Comparison of ENCODE assay signal across 7 cellular contexts in the genomic region with DNA sequence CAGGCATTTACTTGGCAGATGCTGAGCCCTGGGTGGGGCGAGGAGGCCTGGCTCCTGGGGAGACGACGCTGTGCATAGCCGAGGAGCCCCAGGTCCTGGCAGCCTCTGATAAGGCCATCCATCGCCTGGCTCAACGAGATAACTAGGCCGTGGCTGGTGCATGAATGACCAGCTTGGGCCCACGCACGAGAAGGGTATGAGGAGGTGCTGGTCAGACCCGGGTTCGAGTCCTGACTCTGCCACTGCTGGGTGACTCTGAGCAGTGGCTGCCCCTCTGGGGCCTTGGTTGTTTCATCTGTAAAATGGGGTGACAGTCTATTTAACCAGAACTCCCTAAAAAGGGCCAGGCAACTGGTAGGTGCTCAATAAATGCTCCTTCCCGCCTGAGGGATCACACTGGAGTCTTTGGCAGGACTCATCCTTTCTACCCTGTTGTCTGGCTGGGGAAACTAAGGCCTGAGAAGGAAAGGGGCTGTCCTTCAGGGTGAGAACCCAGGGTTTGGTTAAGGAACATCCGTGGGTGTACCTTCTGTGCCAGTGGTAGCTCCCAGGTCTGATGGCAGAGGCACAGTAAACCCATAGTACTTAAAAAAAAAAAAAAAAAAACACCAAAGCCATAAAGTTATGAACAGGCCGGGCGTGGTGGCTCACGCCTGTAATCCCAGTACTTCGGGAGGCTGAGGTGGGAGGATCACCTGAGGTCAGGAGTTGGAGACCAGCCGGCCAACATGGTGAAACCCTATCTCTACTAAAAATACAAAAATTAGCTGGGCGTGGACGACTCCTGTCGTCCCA. TPM values are rescaled to one million over a fixed set of nuclear protein-coding genes. Genes with fewer than 3 reads are reported as not detected.
DNase-seq lines count a peak whose midpoint lies in the region; ATAC-seq and TF ChIP-seq lines count a peak whose summit lies in the region.

No MANE protein-coding gene starts in this region.

- DNase-seq in HUDEP-2 (lab: John Stamatoyannopoulos, UW; ENCODE audit: unreplicated experiment in 76 of 76) = peak in 75 of 76 experiments; percentile 86 to 99 (median 98)
- DNase-seq in right atrium auricular region (ENCODE audit: low spot score) = no peak
- no peak for DNase-seq in NCI-H187 (lab: John Stamatoyannopoulos, UW)

- peak overlapping the region in 1 of 2 donors; percentile 33 for H3K9ac ChIP-seq in stomach smooth muscle (ENCODE audit: low read length in 2 of 2)

- no peak for TF ChIP-seq CTCF in VCaP (conservative IDR thresholded peaks at IDR 0.05)
- no peak for TF ChIP-seq CTCF in right atrium auricular region (IDR thresholded peaks at IDR 0.05)

- H3K4me1 ChIP-seq in right atrium auricular region = peaks cover 0 to 16% of the 10 kb centered on the region in 2 donors
- H3K4me1 ChIP-seq in stomach smooth muscle (ENCODE audit: control insufficient read depth, insufficient read depth, low read length) = peaks cover 16% of the 10 kb centered on the region

- no peak overlapping the region for H3K4me3 ChIP-seq in right atrium auricular region
- no peak overlapping the region for H3K4me3 ChIP-seq in stomach smooth muscle (ENCODE audit: low read length in 2 of 2)

- no peaks in the 10 kb centered on the region for H3K36me3 ChIP-seq in right atrium auricular region
- no peaks in the 10 kb centered on the region for H3K36me3 ChIP-seq in stomach smooth muscle (ENCODE audit: control insufficient read depth in 2 of 2, insufficient read depth in 2 of 2, low read length in 2 of 2)

- H3K9me3 ChIP-seq in right atrium auricular region (no peaks in the 10 kb centered on the region), stomach smooth muscle (ENCODE audit: control insufficient read depth in 2 of 2, low read length in 2 of 2) (no peaks in the 10 kb centered on the region)

- H3K27me3 ChIP-seq in right atrium auricular region = no peaks in the 10 kb centered on the region
- H3K27me3 ChIP-seq in stomach smooth muscle (ENCODE audit: control insufficient read depth in 1 of 2, insufficient read depth in 2 of 2, low read length in 2 of 2) = no peaks in the 10 kb centered on the region

- peak overlapping the region; percentile 75 for H3K27ac ChIP-seq in VCaP
- H3K27ac ChIP-seq in right atrium auricular region = peak overlapping the region; percentile 84 to 89
- H3K27ac ChIP-seq in stomach smooth muscle (ENCODE audit: low read length) = peak overlapping the region; percentile 67

- no peak for ATAC-seq in HG03521 (IDR thresholded peaks at IDR 0.05; ENCODE audit: unreplicated experiment)
- no peak for ATAC-seq in HG02798 (IDR thresholded peaks at IDR 0.05; ENCODE audit: poor library complexity, unreplicated experiment)

RNA-seq across cellular contexts. Expression of a gene that starts 8.1 kb away (rescaled TPM):
- total RNA-seq in right atrium auricular region = 10 to 100 TPM; 26.7 to 42.4 TPM

RNA-seq across cellular contexts. Expression of a gene that starts 33.0 kb away (rescaled TPM):
- under 1 TPM; 0.56 to 0.63 TPM for total RNA-seq in right atrium auricular region

Comparison
In these comparisons a context has a peak if more than half of its experiments do, and no peak if none do; other contexts are left out.
1. DNase-seq: peak in HUDEP-2 (75 of 76); none in right atrium auricular region (single experiment) and NCI-H187 (0 of 2).
2. Peak in every context shown above with its lines, with median percentiles within 50 percentile points of each other: H3K27ac ChIP-seq.